8 cellular contexts compared by ENCODE assay signal in genomic region chr1:22025368-22026154, GRCh38. TPM values are rescaled to one million over a fixed set of nuclear protein-coding genes. Genes with fewer than 3 reads are reported as not detected.
A peak's percentile ranks its signal among the peaks of the same experiment; 100 is the strongest.
DNase-seq lines count a peak whose midpoint lies in the region; ATAC-seq and TF ChIP-seq lines count a peak whose summit lies in the region.

No MANE protein-coding gene starts in this region.

- TF ChIP-seq CTCF in GM12865 (IDR thresholded peaks at IDR 0.05; ENCODE audit: insufficient read depth, low read depth, low read length, missing control alignments), result no peak
- TF ChIP-seq CTCF in SU-DHL-6 (IDR thresholded peaks at IDR 0.05; ENCODE audit: insufficient read depth, low read length, poor library complexity, severe bottlenecking), result no peak
- no peak for TF ChIP-seq CTCF in parathyroid adenoma (IDR thresholded peaks at IDR 0.05)
- TF ChIP-seq CTCF in tibial artery (IDR thresholded peaks at IDR 0.05), result no peak

- no peaks in the 10 kb centered on the region for H3F3A ChIP-seq in SU-DHL-6 (ENCODE audit: insufficient read depth)

- H3K9ac ChIP-seq in SU-DHL-6 (ENCODE audit: low read length) (peak overlapping the region; percentile 89), parathyroid adenoma (peak overlapping the region; percentile 72)

- H4K20me1 ChIP-seq in SU-DHL-6 (ENCODE audit: low read depth, low read length), result no peaks in the 10 kb centered on the region

- H3K4me1 ChIP-seq in parathyroid adenoma (no peaks in the 10 kb centered on the region), tibial artery (peaks cover 0 to 18% (median 10%) of the 10 kb centered on the region in 4 donors)

- H3K9me3 ChIP-seq in SU-DHL-6 (ENCODE audit: insufficient read depth, low read length) (no peaks in the 10 kb centered on the region), parathyroid adenoma (ENCODE audit: control insufficient read depth, low read length) (no peaks in the 10 kb centered on the region), tibial artery (no peaks in the 10 kb centered on the region)

- H3K36me3 ChIP-seq in SU-DHL-6 (ENCODE audit: low read length) (no peaks in the 10 kb centered on the region), parathyroid adenoma (ENCODE audit: control insufficient read depth, insufficient read depth, low read length) (no peaks in the 10 kb centered on the region), tibial artery (peaks cover 0 to 4% (median 3%) of the 10 kb centered on the region in 3 donors)

- intact Hi-C loops in Right ventricle myocardium superior (cut with DNase I) (no loop called here), tibial artery (cut with DNase I; ENCODE audit: low total_unique reads) (no loop called here)

- H3K27ac ChIP-seq in SU-DHL-6 (ENCODE audit: low read depth, low read length) (peak overlapping the region; percentile 77), parathyroid adenoma (peak overlapping the region; percentile 92), tibial artery (peak overlapping the region; percentile 92 to 94)

- ATAC-seq in HG02763 (IDR thresholded peaks at IDR 0.05; ENCODE audit: unreplicated experiment) (peak; percentile 64), Right ventricle myocardium superior (ENCODE audit: poor library complexity) (peak; percentile 97)

- H3K4me2 ChIP-seq in SU-DHL-6 (ENCODE audit: low read depth, low read length, poor library complexity, severe bottlenecking) (peak overlapping the region; percentile 62), parathyroid adenoma (ENCODE audit: low read length) (peak overlapping the region; percentile 71)

- DNase-seq in GM12865 (ENCODE audit: low read depth) (peak; percentile 97), NCI-H1417 treated with DMSO at 0.1 percent for 48 hours (lab: John Stamatoyannopoulos, UW) (peak; percentile 55), Right ventricle myocardium superior (peak; percentile 88), tibial artery (peak; percentile 85 to 91)
- peak; percentile 78 for DNase-seq in activated naive CD8-positive, alpha-beta T cell treated with anti-CD3 and anti-CD28 coated beads, Interleukin-2, amount 50 U/mL, for 16 hours (ENCODE audit: low read depth, low spot score)

- no peaks in the 10 kb centered on the region for H3K9me2 ChIP-seq in SU-DHL-6 (replicated peaks; ENCODE audit: insufficient read depth, low read length)

- H2AFZ ChIP-seq in SU-DHL-6 (ENCODE audit: low read depth, low read length, severe bottlenecking) (peak overlapping the region; percentile 93), parathyroid adenoma (peak overlapping the region; percentile 93)

- peak overlapping the region; percentile 93 for H3K4me3 ChIP-seq in GM12865 (ENCODE audit: low read depth, low read length)
- H3K4me3 ChIP-seq in SU-DHL-6 (ENCODE audit: insufficient read depth, low read length, poor library complexity, severe bottlenecking), result peak overlapping the region; percentile 75
- H3K4me3 ChIP-seq in parathyroid adenoma (ENCODE audit: low read depth, low read length), result peak overlapping the region; percentile 99
- peak overlapping the region; percentile 67 to 89 for H3K4me3 ChIP-seq in tibial artery

- H3K27me3 ChIP-seq in SU-DHL-6 (ENCODE audit: low read length), result no peaks in the 10 kb centered on the region
- H3K27me3 ChIP-seq in parathyroid adenoma (ENCODE audit: control insufficient read depth, insufficient read depth, low read length), result no peaks in the 10 kb centered on the region
- H3K27me3 ChIP-seq in tibial artery, result no peaks in the 10 kb centered on the region

- H3K79me2 ChIP-seq in SU-DHL-6 (ENCODE audit: insufficient read depth, low read length), result peaks cover 9% of the 10 kb centered on the region; the same call in 1 of the 2 replicates
- H3K79me2 ChIP-seq in parathyroid adenoma, result no peaks in the 10 kb centered on the region

RNA-seq across cellular contexts. Expression of gene CELA3A, which starts 24.1 kb away (rescaled TPM):
- total RNA-seq in Right ventricle myocardium superior, result not detected

RNA-seq across cellular contexts. Expression of gene CDC42, which starts 26.9 kb away (rescaled TPM):
- total RNA-seq in Right ventricle myocardium superior, result 137 TPM

RNA-seq across cellular contexts. Expression of gene CELA3B, which starts 48.7 kb away (rescaled TPM):
- not detected for total RNA-seq in Right ventricle myocardium superior

Comparison
In these comparisons a context has a peak if more than half of its experiments do, and no peak if none do; other contexts are left out.
1. Peak in every context shown above with its lines: DNase-seq, ATAC-seq, H3K4me3 ChIP-seq and H3K27ac ChIP-seq.